In the genomic region with DNA sequence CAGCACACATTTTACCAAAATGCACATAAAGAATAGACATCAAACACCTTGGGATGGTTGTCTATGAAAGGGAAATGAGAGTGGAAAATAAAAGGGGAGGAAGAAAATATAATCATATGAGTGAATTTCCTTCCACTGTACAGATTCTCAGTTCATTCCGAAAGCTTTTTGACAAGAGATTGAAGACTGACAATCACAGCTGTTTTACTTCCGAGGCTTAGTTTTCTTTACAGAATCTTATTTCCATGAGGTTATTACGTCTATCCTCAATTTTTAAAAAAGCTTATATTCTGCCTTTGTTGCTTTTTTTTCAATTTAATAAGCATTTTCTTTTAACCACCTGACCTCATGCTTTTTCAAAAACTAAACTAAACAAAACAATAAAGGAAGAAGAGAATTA, we compare ENCODE assay signal across 38 cellular contexts. TPM values are rescaled to one million over a fixed set of nuclear protein-coding genes. Genes with fewer than 3 reads are reported as not detected.
"Had no signal": no experiment of that assay in that cellular context is flagged by ENCODE, and none has a peak within 500 bp of the region (broad histone marks: within the 10 kb centered on the region; RNA-seq: fewer than 3 reads in every experiment).

No MANE protein-coding gene starts in this region.

- DNase-seq: activated CD4-positive, alpha-beta memory T cell treated with anti-CD3 and anti-CD28 coated beads for 36 hours; activated CD4-positive, alpha-beta T cell treated with anti-CD3 and anti-CD28 coated beads for 36 hours; activated CD4-positive, CD25-positive, alpha-beta regulatory T cell; activated CD4-positive, CD25-positive, alpha-beta regulatory T cell treated with anti-CD3 and anti-CD28 coated beads, Interleukin-2, amount 50 U/mL, for 72 hours; activated CD8-positive, alpha-beta memory T cell treated with anti-CD3 and anti-CD28 coated beads, Interleukin-2, amount 10 ng/mL, durations not matched to agents 7 days and 5 days; activated CD8-positive, alpha-beta memory T cell treated with anti-CD3 and anti-CD28 coated beads, Interleukin-2, amount 50 U/mL, for 4 hours; activated CD8-positive, alpha-beta T cell treated with anti-CD3 and anti-CD28 coated beads, Interleukin-2, amount 10 ng/mL, durations not matched to agents 7 days and 5 days; activated effector memory CD4-positive, alpha-beta T cell treated with Interleukin-2 at 50 U/mL for 16 hours; activated gamma-delta T cell treated with Interleukin-2 at 50 U/mL for 16 hours; activated naive CD4-positive, alpha-beta T cell treated with anti-CD3 and anti-CD28 coated beads, Interleukin-2, amount 50 U/mL, for 16 hours; activated naive CD4-positive, alpha-beta T cell treated with Interleukin-2 at 50 U/mL for 16 hours; activated T-cell treated with anti-CD3 and anti-CD28 coated beads, Interleukin-2, amount 50 U/mL, for 1 hour; activated T-cell treated with anti-CD3 and anti-CD28 coated beads, Interleukin-2, amount 50 U/mL, for 72 hours; amniotic stem cell; anterior cingulate cortex; brain microvascular endothelial cell; dorsolateral prefrontal cortex; effector memory CD4-positive, alpha-beta T cell; endodermal cell; erythroblast; foreskin keratinocyte; gastrocnemius medialis; glutamatergic neuron; heart left ventricle; T-helper 1 cell; T-helper 17 cell; T1000 had no signal

- ATAC-seq: activated CD4-positive, alpha-beta T cell treated with anti-CD3 and anti-CD28 coated beads for 36 hours; activated CD8-positive, alpha-beta memory T cell treated with anti-CD3 and anti-CD28 coated beads, Interleukin-2, amount 10 ng/mL, durations not matched to agents 7 days and 5 days; activated CD8-positive, alpha-beta T cell treated with anti-CD3 and anti-CD28 coated beads, Interleukin-2, amount 10 ng/mL, durations not matched to agents 7 days and 5 days; activated T-cell treated with anti-CD3 and anti-CD28 coated beads, Interleukin-2, amount 50 U/mL, for 72 hours; activated T-helper 17 cell treated with anti-CD3 and anti-CD28 coated beads, Interleukin-2, amount 50 U/mL, for 72 hours; foreskin keratinocyte; T-helper 17 cell had no signal

- H3K27me3 ChIP-seq: brain microvascular endothelial cell, dorsolateral prefrontal cortex, gastrocnemius medialis, heart left ventricle had no signal

- H3K9me3 ChIP-seq: esophagus muscularis mucosa, gastrocnemius medialis, heart left ventricle had no signal

- H3K27ac ChIP-seq: brain microvascular endothelial cell, coronary artery, dorsolateral prefrontal cortex, esophagus muscularis mucosa, foreskin keratinocyte had no signal

- H3K36me3 Mint-ChIP-seq: activated CD4-positive, alpha-beta memory T cell treated with anti-CD3 and anti-CD28 coated beads for 36 hours; activated CD8-positive, alpha-beta memory T cell treated with anti-CD3 and anti-CD28 coated beads, Interleukin-2, amount 10 ng/mL, durations not matched to agents 7 days and 5 days; activated naive CD8-positive, alpha-beta T cell had no signal

- H3K4me3 Mint-ChIP-seq: activated CD4-positive, alpha-beta memory T cell treated with anti-CD3 and anti-CD28 coated beads for 36 hours; activated CD4-positive, alpha-beta T cell treated with anti-CD3 and anti-CD28 coated beads for 36 hours; activated CD4-positive, alpha-beta T cell treated with anti-CD3 and anti-CD28 coated beads, Interleukin-2, amount 10 ng/mL, durations not matched to agents 24 days and 14 days; activated CD8-positive, alpha-beta memory T cell treated with anti-CD3 and anti-CD28 coated beads, Interleukin-2, amount 10 ng/mL, durations not matched to agents 7 days and 5 days; activated CD8-positive, alpha-beta T cell treated with anti-CD3 and anti-CD28 coated beads, Interleukin-2, amount 10 ng/mL, durations not matched to agents 7 days and 5 days; activated naive CD8-positive, alpha-beta T cell; activated T-cell treated with anti-CD3 and anti-CD28 coated beads, Interleukin-2, amount 50 U/mL, for 72 hours; activated T-helper 17 cell treated with anti-CD3 and anti-CD28 coated beads, Interleukin-2, amount 50 U/mL, for 72 hours; central memory CD8-positive, alpha-beta T cell; dendritic cell treated with granulocyte-macrophage colony-stimulating factor and Interleukin-4, amounts not matched to agents 40 ng/mL and 50 ng/mL, for 4 days; endodermal cell; T-helper 17 cell; T-helper 2 cell treated with Interferon-gamma antibody and Interleukin-4, amounts not matched to agents 5 μg/mL and 100 μg/mL, for 36 hours had no signal

- FAIRE-seq: astrocyte, bronchial epithelial cell had no signal

- H3K9me3 Mint-ChIP-seq: activated CD4-positive, alpha-beta memory T cell treated with anti-CD3 and anti-CD28 coated beads for 36 hours; activated CD4-positive, alpha-beta T cell treated with anti-CD3 and anti-CD28 coated beads, Interleukin-2, amount 10 ng/mL, durations not matched to agents 24 days and 14 days; activated T-cell treated with anti-CD3 and anti-CD28 coated beads, Interleukin-2, amount 50 U/mL, for 72 hours; activated T-helper 17 cell treated with anti-CD3 and anti-CD28 coated beads, Interleukin-2, amount 50 U/mL, for 72 hours; central memory CD8-positive, alpha-beta T cell; dendritic cell treated with granulocyte-macrophage colony-stimulating factor and Interleukin-4, amounts not matched to agents 40 ng/mL and 50 ng/mL, for 4 days; endodermal cell; T-helper 2 cell treated with Interferon-gamma antibody and Interleukin-4, amounts not matched to agents 5 μg/mL and 100 μg/mL, for 36 hours had no signal

- H3K36me3 ChIP-seq: brain microvascular endothelial cell, esophagus muscularis mucosa, gastrocnemius medialis, heart left ventricle had no signal

- H3K4me3 ChIP-seq: coronary artery, dorsolateral prefrontal cortex, esophagus muscularis mucosa, gastrocnemius medialis, heart left ventricle had no signal

- H3K27ac Mint-ChIP-seq: activated CD4-positive, alpha-beta memory T cell treated with anti-CD3 and anti-CD28 coated beads for 36 hours; activated CD4-positive, alpha-beta T cell treated with anti-CD3 and anti-CD28 coated beads for 36 hours; activated CD4-positive, alpha-beta T cell treated with anti-CD3 and anti-CD28 coated beads, Interleukin-2, amount 10 ng/mL, durations not matched to agents 24 days and 14 days; activated CD8-positive, alpha-beta memory T cell treated with anti-CD3 and anti-CD28 coated beads, Interleukin-2, amount 10 ng/mL, durations not matched to agents 7 days and 5 days; activated CD8-positive, alpha-beta T cell treated with anti-CD3 and anti-CD28 coated beads, Interleukin-2, amount 10 ng/mL, durations not matched to agents 7 days and 5 days; activated naive CD8-positive, alpha-beta T cell; activated T-cell treated with anti-CD3 and anti-CD28 coated beads, Interleukin-2, amount 50 U/mL, for 72 hours; activated T-helper 17 cell treated with anti-CD3 and anti-CD28 coated beads, Interleukin-2, amount 50 U/mL, for 72 hours; dendritic cell treated with granulocyte-macrophage colony-stimulating factor and Interleukin-4, amounts not matched to agents 40 ng/mL and 50 ng/mL, for 4 days; endodermal cell; T-helper 17 cell; T-helper 2 cell treated with Interferon-gamma antibody and Interleukin-4, amounts not matched to agents 5 μg/mL and 100 μg/mL, for 36 hours had no signal

- H3K4me1 Mint-ChIP-seq: activated CD4-positive, alpha-beta T cell treated with anti-CD3 and anti-CD28 coated beads for 36 hours; activated CD4-positive, alpha-beta T cell treated with anti-CD3 and anti-CD28 coated beads, Interleukin-2, amount 10 ng/mL, durations not matched to agents 24 days and 14 days; activated CD8-positive, alpha-beta memory T cell treated with anti-CD3 and anti-CD28 coated beads, Interleukin-2, amount 10 ng/mL, durations not matched to agents 7 days and 5 days; activated T-helper 17 cell treated with anti-CD3 and anti-CD28 coated beads, Interleukin-2, amount 50 U/mL, for 72 hours; central memory CD8-positive, alpha-beta T cell had no signal

RNA-seq across cellular contexts. Expression of a gene that starts 12.8 kb away (rescaled TPM):
- total RNA-seq: activated CD4-positive, alpha-beta memory T cell treated with anti-CD3 and anti-CD28 coated beads for 36 hours; activated CD4-positive, alpha-beta T cell treated with anti-CD3 and anti-CD28 coated beads for 36 hours; activated CD4-positive, alpha-beta T cell treated with anti-CD3 and anti-CD28 coated beads, Interleukin-2, amount 10 ng/mL, durations not matched to agents 24 days and 14 days; activated CD8-positive, alpha-beta memory T cell treated with anti-CD3 and anti-CD28 coated beads for 36 hours; activated CD8-positive, alpha-beta memory T cell treated with anti-CD3 and anti-CD28 coated beads, Interleukin-2, amount 10 ng/mL, durations not matched to agents 7 days and 5 days; activated CD8-positive, alpha-beta T cell treated with anti-CD3 and anti-CD28 coated beads, Interleukin-2, amount 10 ng/mL, durations not matched to agents 7 days and 5 days; activated T-cell treated with anti-CD3 and anti-CD28 coated beads, Interleukin-2, amount 50 U/mL, for 72 hours; activated T-helper 17 cell treated with anti-CD3 and anti-CD28 coated beads, Interleukin-2, amount 50 U/mL, for 72 hours; endodermal cell; foreskin keratinocyte; T-helper 17 cell had no signal
- polyA plus RNA-seq: foreskin keratinocyte had no signal
